In the genomic region with DNA sequence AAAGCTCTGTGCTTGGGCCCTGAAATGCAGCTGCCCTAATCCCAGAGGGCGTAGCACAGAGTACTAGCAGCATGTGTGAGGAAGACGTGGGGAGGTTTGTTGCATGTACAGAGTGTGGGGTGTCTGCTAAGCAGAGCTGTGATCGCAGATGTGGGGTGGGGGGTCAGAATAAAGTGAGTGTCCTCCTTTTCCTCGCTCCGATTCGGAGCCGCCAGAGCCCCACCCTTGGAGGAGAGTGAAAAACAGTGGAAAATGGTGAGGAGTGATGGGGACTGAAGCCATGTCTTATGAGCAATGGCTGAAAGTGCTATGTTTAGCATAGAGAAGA, we compare ENCODE assay signal across 23 cellular contexts. TPM values are rescaled to one million over a fixed set of nuclear protein-coding genes. Genes with fewer than 3 reads are reported as not detected.
"Had no signal": no experiment of that assay in that cellular context is flagged by ENCODE, and none has a peak within 500 bp of the region (broad histone marks: within the 10 kb centered on the region; RNA-seq: fewer than 3 reads in every experiment).

No MANE protein-coding gene starts in this region.

- H3K9ac ChIP-seq: neural progenitor cell had no signal

- H2AFZ ChIP-seq: neural progenitor cell had no signal

- H3K9me3 ChIP-seq: heart right ventricle, transverse colon had no signal

- H3K36me3 ChIP-seq: heart right ventricle, neural progenitor cell, transverse colon had no signal

- H3K36me3 Mint-ChIP-seq: activated naive CD4-positive, alpha-beta T cell treated with anti-CD3 and anti-CD28 coated beads, Interleukin-2, amount 50 U/mL, for 24 hours; naive thymus-derived CD4-positive, alpha-beta T cell; neural progenitor cell; stimulated activated memory B cell treated with anti-CD40 and anti-IgM and Interleukin-4, amounts not matched to agents 10 μg/mL and 1 μg/mL and 100 μg/mL, for 72 hours had no signal

- H3K4me3 Mint-ChIP-seq: activated CD4-positive, alpha-beta memory T cell treated with anti-CD3 and anti-CD28 coated beads, Interleukin-2, amount 10 ng/mL, durations not matched to agents 7 days and 5 days; activated CD4-positive, alpha-beta T cell treated with anti-CD3 and anti-CD28 coated beads, Interleukin-2, amount 10 ng/mL, durations not matched to agents 24 days and 14 days; activated naive CD4-positive, alpha-beta T cell treated with anti-CD3 and anti-CD28 coated beads, Interleukin-2, amount 50 U/mL, for 24 hours; activated naive CD8-positive, alpha-beta T cell treated with anti-CD3 and anti-CD28 coated beads, Interleukin-2, amount 50 U/mL, for 24 hours; endodermal cell; naive thymus-derived CD4-positive, alpha-beta T cell; neural progenitor cell; stimulated activated memory B cell treated with anti-CD40 and anti-IgM and Interleukin-4, amounts not matched to agents 10 μg/mL and 1 μg/mL and 100 μg/mL, for 72 hours; T-helper 17 cell had no signal

- H3K27ac ChIP-seq: heart right ventricle, neural progenitor cell, transverse colon had no signal

- H3K4me2 ChIP-seq: neural progenitor cell had no signal

- H3K27me3 Mint-ChIP-seq: activated CD4-positive, alpha-beta T cell treated with anti-CD3 and anti-CD28 coated beads, Interleukin-2, amount 10 ng/mL, durations not matched to agents 24 days and 14 days; activated naive CD4-positive, alpha-beta T cell treated with anti-CD3 and anti-CD28 coated beads, Interleukin-2, amount 50 U/mL, for 24 hours; activated naive CD8-positive, alpha-beta T cell treated with anti-CD3 and anti-CD28 coated beads, Interleukin-2, amount 50 U/mL, for 24 hours had no signal

- H3K27ac Mint-ChIP-seq: activated CD4-positive, alpha-beta memory T cell treated with anti-CD3 and anti-CD28 coated beads, Interleukin-2, amount 10 ng/mL, durations not matched to agents 7 days and 5 days; activated CD4-positive, alpha-beta T cell treated with anti-CD3 and anti-CD28 coated beads, Interleukin-2, amount 10 ng/mL, durations not matched to agents 24 days and 14 days; activated naive CD4-positive, alpha-beta T cell treated with anti-CD3 and anti-CD28 coated beads, Interleukin-2, amount 50 U/mL, for 24 hours; activated naive CD8-positive, alpha-beta T cell treated with anti-CD3 and anti-CD28 coated beads, Interleukin-2, amount 50 U/mL, for 24 hours; activated T-helper 2 cell treated with anti-CD3 and anti-CD28 coated beads, Interferon-gamma antibody, Interleukin-2, Interleukin-4, amounts not matched to agents 10 μg/mL and 5 μg/mL and 100 μg/mL, durations not matched to agents 14 hours and 24 hours and 36 hours; endodermal cell; naive thymus-derived CD4-positive, alpha-beta T cell; neural progenitor cell; stimulated activated memory B cell treated with anti-CD40 and anti-IgM and Interleukin-4, amounts not matched to agents 10 μg/mL and 1 μg/mL and 100 μg/mL, for 72 hours; T-helper 17 cell had no signal

- H3K4me1 Mint-ChIP-seq: activated CD4-positive, alpha-beta memory T cell treated with anti-CD3 and anti-CD28 coated beads, Interleukin-2, amount 10 ng/mL, durations not matched to agents 7 days and 5 days; activated CD4-positive, alpha-beta T cell treated with anti-CD3 and anti-CD28 coated beads, Interleukin-2, amount 10 ng/mL, durations not matched to agents 24 days and 14 days; activated naive CD4-positive, alpha-beta T cell treated with anti-CD3 and anti-CD28 coated beads, Interleukin-2, amount 50 U/mL, for 24 hours; activated naive CD8-positive, alpha-beta T cell treated with anti-CD3 and anti-CD28 coated beads, Interleukin-2, amount 50 U/mL, for 24 hours; endodermal cell; naive thymus-derived CD4-positive, alpha-beta T cell; stimulated activated memory B cell treated with anti-CD40 and anti-IgM and Interleukin-4, amounts not matched to agents 10 μg/mL and 1 μg/mL and 100 μg/mL, for 72 hours; T-helper 17 cell had no signal

- H3K4me3 ChIP-seq: heart right ventricle, neural progenitor cell, transverse colon had no signal

- ATAC-seq: activated naive CD8-positive, alpha-beta T cell treated with anti-CD3 and anti-CD28 coated beads, Interleukin-2, amount 50 U/mL, for 24 hours; esophagus mucosa; naive thymus-derived CD4-positive, alpha-beta T cell; sciatic nerve; SK-N-SH treated with all-trans-retinoic acid at 6 μM for 48 hours; stimulated activated memory B cell treated with anti-CD40 and anti-IgM and Interleukin-4, amounts not matched to agents 10 μg/mL and 1 μg/mL and 100 μg/mL, for 72 hours; T-helper 17 cell had no signal

- DNase-seq: activated CD4-positive, alpha-beta memory T cell treated with anti-CD3 and anti-CD28 coated beads, Interleukin-2, amount 10 ng/mL, durations not matched to agents 7 days and 5 days; activated CD4-positive, alpha-beta T cell treated with anti-CD3 and anti-CD28 coated beads, Interleukin-2, amount 10 ng/mL, durations not matched to agents 24 days and 14 days; activated CD4-positive, CD25-positive, alpha-beta regulatory T cell treated with anti-CD3 and anti-CD28 coated beads, Interleukin-2, amount 50 U/mL, for 72 hours; activated naive CD8-positive, alpha-beta T cell treated with anti-CD3 and anti-CD28 coated beads, Interleukin-2, amount 50 U/mL, for 24 hours; activated T-cell treated with anti-CD3 and anti-CD28 coated beads, Interleukin-2, amount 50 U/mL, for 48 hours; central memory CD4-positive, alpha-beta T cell; endodermal cell; heart right ventricle; kidney glomerular epithelial cell; naive thymus-derived CD4-positive, alpha-beta T cell; small intestine; stimulated activated CD4-positive, alpha-beta T cell treated with anti-CD3 and anti-CD28 coated beads, Interleukin-4, amount 100 ng/mL, for 24 hours; T-helper 17 cell; T1000; transverse colon had no signal

- H3K9me3 Mint-ChIP-seq: activated CD4-positive, alpha-beta memory T cell treated with anti-CD3 and anti-CD28 coated beads, Interleukin-2, amount 10 ng/mL, durations not matched to agents 7 days and 5 days; activated CD4-positive, alpha-beta T cell treated with anti-CD3 and anti-CD28 coated beads, Interleukin-2, amount 10 ng/mL, durations not matched to agents 24 days and 14 days; activated naive CD4-positive, alpha-beta T cell treated with anti-CD3 and anti-CD28 coated beads, Interleukin-2, amount 50 U/mL, for 24 hours; activated naive CD8-positive, alpha-beta T cell treated with anti-CD3 and anti-CD28 coated beads, Interleukin-2, amount 50 U/mL, for 24 hours; activated T-helper 2 cell treated with anti-CD3 and anti-CD28 coated beads, Interferon-gamma antibody, Interleukin-2, Interleukin-4, amounts not matched to agents 10 μg/mL and 5 μg/mL and 100 μg/mL, durations not matched to agents 14 hours and 24 hours and 36 hours; endodermal cell; naive thymus-derived CD4-positive, alpha-beta T cell; neural progenitor cell; stimulated activated memory B cell treated with anti-CD40 and anti-IgM and Interleukin-4, amounts not matched to agents 10 μg/mL and 1 μg/mL and 100 μg/mL, for 72 hours had no signal

- H3K27me3 ChIP-seq: heart right ventricle, neural progenitor cell, transverse colon had no signal

- H3K4me1 ChIP-seq: neural progenitor cell, transverse colon had no signal

RNA-seq across cellular contexts. Expression of a gene that starts 48.7 kb away (rescaled TPM):
- total RNA-seq: activated CD4-positive, alpha-beta memory T cell treated with anti-CD3 and anti-CD28 coated beads, Interleukin-2, amount 10 ng/mL, durations not matched to agents 7 days and 5 days; activated CD4-positive, alpha-beta T cell treated with anti-CD3 and anti-CD28 coated beads, Interleukin-2, amount 10 ng/mL, durations not matched to agents 24 days and 14 days; lung microvascular endothelial cell; naive thymus-derived CD4-positive, alpha-beta T cell; T-helper 17 cell had no signal
- polyA plus RNA-seq: naive thymus-derived CD4-positive, alpha-beta T cell had no signal
